In the genomic region with DNA sequence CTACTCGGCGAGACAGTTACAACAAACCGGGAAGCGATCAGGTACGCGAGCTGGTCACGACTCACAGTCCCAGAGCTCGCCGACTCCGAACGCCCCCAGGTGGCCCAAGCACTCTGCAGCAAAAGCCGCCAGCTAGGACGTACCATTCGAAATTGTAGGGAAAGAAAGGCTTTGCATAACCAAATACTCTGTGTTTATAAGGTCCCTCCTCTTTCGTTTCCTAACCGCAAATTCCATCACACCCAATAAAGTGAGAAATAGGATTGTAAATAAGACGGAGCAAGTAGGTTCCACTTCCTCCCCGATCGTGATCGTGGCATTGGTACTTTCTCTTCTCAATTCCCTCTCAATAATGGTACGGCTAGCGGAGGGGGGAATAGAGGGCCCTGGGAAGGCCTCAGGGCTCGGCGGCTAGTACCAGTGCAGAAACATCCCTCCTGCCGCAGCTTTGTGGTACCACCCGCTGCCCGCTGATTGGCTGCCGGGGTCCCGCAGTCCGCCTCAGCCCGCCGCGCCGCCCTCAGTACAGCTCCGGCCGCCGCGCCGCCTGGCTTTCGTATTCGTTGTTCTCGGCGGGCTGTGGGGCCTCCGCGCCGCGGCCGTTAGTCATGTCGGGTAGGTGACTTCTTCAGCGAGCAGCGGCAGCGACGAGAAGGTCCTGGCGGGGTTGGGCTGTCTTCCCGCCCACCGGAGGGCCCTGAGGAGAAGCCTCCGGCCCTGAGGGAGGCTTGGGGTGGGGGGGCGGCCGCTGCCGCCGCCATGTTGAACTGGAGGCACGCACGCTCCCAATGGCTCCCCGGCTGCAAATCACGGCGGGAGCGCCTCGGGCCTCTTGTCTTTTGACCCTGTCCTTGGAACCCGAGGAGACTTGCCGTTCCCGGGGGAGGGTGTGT, we compare ENCODE assay signal across 8 cellular contexts. TPM values are rescaled to one million over a fixed set of nuclear protein-coding genes. Genes with fewer than 3 reads are reported as not detected.
A peak's percentile ranks its signal among the peaks of the same experiment; 100 is the strongest.
DNase-seq lines count a peak whose midpoint lies in the region; ATAC-seq and TF ChIP-seq lines count a peak whose summit lies in the region.

A gene (plus strand): TSS at position 523 of the 893 bp plus-strand sequence. CDS start 86 bp downstream, at position 609.

- DNase-seq in DMS53 treated with DMSO at 0.1 percent for 48 hours (lab: John Stamatoyannopoulos, UW; ENCODE audit: unreplicated experiment) (peak; percentile 88), KBM-7 (peak; percentile 98), PC-9 (peak; percentile 94 to 95)
- peak; percentile 94 for DNase-seq in activated T-cell treated with anti-CD3 and anti-CD28 coated beads, Interleukin-2, amount 50 U/mL, for 24 hours
- DNase-seq in stimulated activated CD8-positive, alpha-beta memory T cell treated with anti-CD3 and anti-CD28 coated beads, Interleukin-7, amount 100 ng/mL, for 24 hours (ENCODE audit: low read depth) = peak; percentile 89

- H3K27me3 ChIP-seq in PC-9 (ENCODE audit: insufficient read depth, low read depth) (no peaks in the 10 kb centered on the region), esophagus (ENCODE audit: control insufficient read depth in 1 of 2, insufficient read depth in 2 of 2, low read length in 2 of 2) (no peaks in the 10 kb centered on the region), muscle layer of colon (ENCODE audit: control insufficient read depth in 1 of 2, insufficient read depth in 2 of 2, low read length in 2 of 2) (no peaks in the 10 kb centered on the region)

- no peaks in the 10 kb centered on the region for H3K27me3 Mint-ChIP-seq in activated T-cell treated with anti-CD3 and anti-CD28 coated beads, Interleukin-2, amount 50 U/mL, for 24 hours

- in situ Hi-C loops in KBM-7 (cut with MboI; ENCODE audit: low pct_unique_long_range_greater_than_20kb, low sequenced_read_pairs) = no loop called here

- peaks cover 59% of the 10 kb centered on the region for H3K4me1 Mint-ChIP-seq in activated T-cell treated with anti-CD3 and anti-CD28 coated beads, Interleukin-2, amount 50 U/mL, for 24 hours (ENCODE audit: low read depth)

- H3K79me2 ChIP-seq in PC-9 (ENCODE audit: low read depth) = peaks cover 49% of the 10 kb centered on the region

- 1% methylated on average over 71 of the region's 71 CpGs for WGBS in esophagus, 2 donors

- peak within 1 kb of the TSS; percentile 98 for H3K4me2 ChIP-seq in PC-9

- CTCF ChIA-PET in PC-9 (lab: Charles Lee) = interaction anchor here (0.7 to 2.0 kb wide), 4 partner anchors 22 to 137 kb away, joined by 3 to 19 read pairs (median 4); no protein-coding TSS in a partner anchor

- no peaks in the 10 kb centered on the region for H3K9me3 ChIP-seq in PC-9 (ENCODE audit: insufficient read depth, low read depth)
- no peaks in the 10 kb centered on the region for H3K9me3 ChIP-seq in esophagus (ENCODE audit: control insufficient read depth in 2 of 2, insufficient read depth in 1 of 2, low read depth in 1 of 2, low read length in 1 of 2)
- H3K9me3 ChIP-seq in muscle layer of colon (ENCODE audit: low read length) = no peaks in the 10 kb centered on the region

- no TSS peak for BruUV-seq in PC-9 (replicated peaks; lab: Mats Ljungman, UMichigan)

- intact Hi-C loops in PC-9 (cut with micrococcal nuclease; ENCODE audit: unreplicated experiment) = loop anchor here (1.0 to 10.0 kb wide), 2 partner anchors 45 to 194 kb away; no protein-coding TSS in a partner anchor

- H2AFZ ChIP-seq in PC-9 = peak within 1 kb of the TSS; percentile 72

- no peaks in the 10 kb centered on the region for H3K9me3 Mint-ChIP-seq in activated T-cell treated with anti-CD3 and anti-CD28 coated beads, Interleukin-2, amount 50 U/mL, for 24 hours

- H3K27ac ChIP-seq in PC-9 = peak within 1 kb of the TSS; percentile 98
- peak within 1 kb of the TSS; percentile 96 for H3K27ac ChIP-seq in esophagus (ENCODE audit: low read depth in 2 of 2, low read length in 1 of 2)
- H3K27ac ChIP-seq in muscle layer of colon (ENCODE audit: low read depth, low read length) = peak within 1 kb of the TSS; percentile 78

- H3K4me3 Mint-ChIP-seq in activated T-cell treated with anti-CD3 and anti-CD28 coated beads, Interleukin-2, amount 50 U/mL, for 24 hours = peak within 1 kb of the TSS; percentile 94

- no peaks in the 10 kb centered on the region for H3K9me2 ChIP-seq in PC-9 (ENCODE audit: insufficient read depth)

- peak within 1 kb of the TSS; percentile 96 for H3K27ac Mint-ChIP-seq in activated T-cell treated with anti-CD3 and anti-CD28 coated beads, Interleukin-2, amount 50 U/mL, for 24 hours

- H3K4me3 ChIP-seq in PC-9 (peak within 1 kb of the TSS; percentile 97), esophagus (ENCODE audit: low read depth in 1 of 2, low read length in 2 of 2) (peak within 1 kb of the TSS; percentile 86 to 90), muscle layer of colon (ENCODE audit: low read depth in 1 of 2, low read length in 2 of 2) (peak within 1 kb of the TSS; percentile 79 to 98)

- H3K36me3 Mint-ChIP-seq in activated T-cell treated with anti-CD3 and anti-CD28 coated beads, Interleukin-2, amount 50 U/mL, for 24 hours (ENCODE audit: low read depth) = peaks cover 43% of the 10 kb centered on the region

- peaks cover 44% of the 10 kb centered on the region for H4K20me1 ChIP-seq in PC-9 (ENCODE audit: insufficient read depth)

- POLR2A ChIA-PET in PC-9 (lab: Charles Lee; ENCODE audit: unreplicated experiment) = interaction anchor here (0.6 to 1.4 kb wide), 5 partner anchors 21 to 853 kb away, joined by 3 to 7 read pairs (median 4); no protein-coding TSS in a partner anchor

- H3F3A ChIP-seq in PC-9 (ENCODE audit: insufficient read depth, low read depth) = peaks cover 38% of the 10 kb centered on the region; the same call in 1 of the 2 replicates

- peak within 1 kb of the TSS; percentile 81 for H3K9ac ChIP-seq in muscle layer of colon (ENCODE audit: low read length)

- H3K4me1 ChIP-seq in PC-9 (replicated peaks; ENCODE audit: insufficient read depth) = peaks cover 39% of the 10 kb centered on the region
- H3K4me1 ChIP-seq in esophagus (ENCODE audit: control insufficient read depth in 2 of 2, insufficient read depth in 2 of 2, low read length in 1 of 2) = no peaks in the 10 kb centered on the region
- peaks cover 30% of the 10 kb centered on the region for H3K4me1 ChIP-seq in muscle layer of colon (ENCODE audit: insufficient read depth, low read length)

- peak; percentile 72 for TF ChIP-seq CTCF in PC-9 (conservative IDR thresholded peaks at IDR 0.05)

- peaks cover 13% of the 10 kb centered on the region; the same call in 1 of the 2 replicates for H3K36me3 ChIP-seq in PC-9 (ENCODE audit: low read depth)
- H3K36me3 ChIP-seq in esophagus (ENCODE audit: control insufficient read depth in 2 of 2, insufficient read depth in 2 of 2, low read length in 1 of 2) = no peaks in the 10 kb centered on the region
- no peaks in the 10 kb centered on the region for H3K36me3 ChIP-seq in muscle layer of colon (ENCODE audit: insufficient read depth, low read length)

- peak; percentile 87 for ATAC-seq in GM21717 (IDR thresholded peaks at IDR 0.05; ENCODE audit: unreplicated experiment)

RNA-seq across cellular contexts. Expression of the gene that starts here (rescaled TPM):
- total RNA-seq in PC-9 (2021) = 187 and 202 TPM in 2 replicates
- 100 to 1,000 TPM in 1 of 2 donors, 10 to 100 TPM in 1; 89.5 to 110 TPM for polyA plus RNA-seq in esophagus

Comparison
In these comparisons a context has a peak if more than half of its experiments do, and no peak if none do; other contexts are left out.
1. Peak in every context shown above with its lines: DNase-seq, ATAC-seq, H3K4me3 ChIP-seq and H3K27ac ChIP-seq.